ENCODE assay signal across 13 cellular contexts in the genomic region with DNA sequence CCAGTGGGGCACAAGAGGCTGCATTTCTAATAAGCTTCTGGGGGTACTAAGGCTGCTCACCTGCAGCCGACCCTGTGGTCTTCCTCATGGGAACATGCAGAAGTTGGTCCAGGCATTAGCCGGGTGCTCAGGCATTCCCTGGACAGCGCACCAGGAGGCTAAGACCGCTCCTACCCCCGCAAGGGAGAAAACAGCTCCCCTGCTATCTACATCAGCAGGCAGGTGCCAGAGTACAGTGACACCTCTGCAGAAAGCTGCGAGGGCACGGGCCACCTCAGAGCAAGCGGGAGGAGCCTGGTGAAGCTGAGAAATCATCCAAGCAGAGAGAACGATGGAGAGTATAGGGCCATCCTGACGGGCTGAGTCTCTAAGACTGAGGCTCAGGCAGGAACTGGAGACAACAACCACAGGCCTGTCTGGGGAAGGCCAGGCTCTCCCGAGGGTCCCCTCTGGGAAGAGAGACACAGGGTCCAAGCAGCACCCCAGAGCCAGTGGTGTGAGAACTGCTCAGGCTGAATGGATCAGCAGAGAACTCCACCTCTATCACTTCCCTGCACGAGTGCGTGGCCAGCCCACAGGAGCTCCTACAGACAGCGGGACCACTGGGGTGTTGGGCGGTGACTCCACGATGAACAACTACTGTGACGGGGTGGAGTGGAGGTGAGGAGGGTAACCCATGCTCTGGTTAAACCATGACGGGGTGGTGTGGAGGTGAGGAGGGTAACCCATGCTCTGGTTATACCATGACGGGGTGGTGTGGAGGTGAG.
"Had no signal": no experiment of that assay in that cellular context is flagged by ENCODE, and none has a peak within 500 bp of the region (broad histone marks: within the 10 kb centered on the region; RNA-seq: fewer than 3 reads in every experiment).

No MANE protein-coding gene starts in this region.

- DNase-seq: cortex of kidney; effector CD8-positive, alpha-beta T cell; gastrocnemius medialis; glutamatergic neuron; islet precursor cell; mucosa of descending colon; naive thymus-derived CD8-positive, alpha-beta T cell; stimulated activated CD4-positive, alpha-beta T cell treated with anti-CD3 and anti-CD28 coated beads, Interleukin-2, amount 100 ng/mL, for 24 hours; stimulated activated naive CD4-positive, alpha-beta T cell treated with Interleukin-2 at 50 U/mL for 16 hours; trophoblast cell had no signal

- H3K4me1 ChIP-seq: gastrocnemius medialis had no signal

- H3K4me3 Mint-ChIP-seq: naive thymus-derived CD8-positive, alpha-beta T cell had no signal

- ATAC-seq: esophagus mucosa; gastrocnemius medialis; left lobe of liver; mucosa of descending colon; naive thymus-derived CD8-positive, alpha-beta T cell had no signal

- H3K27me3 ChIP-seq: dorsolateral prefrontal cortex, gastrocnemius medialis had no signal

- H3K4me1 Mint-ChIP-seq: naive thymus-derived CD8-positive, alpha-beta T cell had no signal

- H3K4me3 ChIP-seq: dorsolateral prefrontal cortex, gastrocnemius medialis, mucosa of descending colon had no signal

- H3K27ac ChIP-seq: gastrocnemius medialis had no signal
